ENCODE assay signal across 7 cellular contexts in genomic region chr5:137075163-137075970, GRCh38.
DNase-seq lines count a peak whose midpoint lies in the region; ATAC-seq and TF ChIP-seq lines count a peak whose summit lies in the region.

No MANE protein-coding gene starts in this region.

- H3K79me2 ChIP-seq in osteoblast (ENCODE audit: insufficient read depth, low read length): no peaks in the 10 kb centered on the region

- no peaks in the 10 kb centered on the region for H3K27me3 ChIP-seq in osteoblast (ENCODE audit: insufficient read depth, low read length)

- no peak overlapping the region for H2AFZ ChIP-seq in osteoblast (ENCODE audit: low read length)

- H3K4me3 ChIP-seq in GM12865 (ENCODE audit: low read depth, low read length): no peak overlapping the region
- no peak overlapping the region for H3K4me3 ChIP-seq in osteoblast (ENCODE audit: insufficient read depth, low read length)

- no peak overlapping the region for H3K4me2 ChIP-seq in osteoblast (ENCODE audit: insufficient read depth, low read length)

- H3K36me3 Mint-ChIP-seq in endothelial cell (ENCODE audit: low read depth, unreplicated experiment): no peaks in the 10 kb centered on the region

- H3K36me3 ChIP-seq in osteoblast (ENCODE audit: insufficient read depth, low read length): no peaks in the 10 kb centered on the region

- ATAC-seq in GM21526 (IDR thresholded peaks at IDR 0.05; ENCODE audit: low FRiP score, unreplicated experiment): peak; percentile 81

- H3K4me1 ChIP-seq in osteoblast (ENCODE audit: insufficient read depth, low read length): peaks cover 43% of the 10 kb centered on the region

- TF ChIP-seq EP300 in Ishikawa (IDR thresholded peaks at IDR 0.05; ENCODE audit: borderline replicate concordance): no peak

- no peak overlapping the region for H3K27ac Mint-ChIP-seq in endothelial cell (ENCODE audit: unreplicated experiment)

- no peak overlapping the region for H3K4me3 Mint-ChIP-seq in endothelial cell (ENCODE audit: unreplicated experiment)

- TF ChIP-seq RAD21 in Ishikawa (IDR thresholded peaks at IDR 0.05; ENCODE audit: low read depth): peak; percentile 51

- TF ChIP-seq CTCF in GM12865 (IDR thresholded peaks at IDR 0.05; ENCODE audit: insufficient read depth, low read depth, low read length, missing control alignments) (peak; percentile 63), endothelial cell (IDR thresholded peaks at IDR 0.05; ENCODE audit: unreplicated experiment) (peak; percentile 68), osteoblast (IDR thresholded peaks at IDR 0.05; ENCODE audit: extremely low read depth, low read depth, low read length) (peak; percentile 63)

- no peaks in the 10 kb centered on the region for H3K9me3 ChIP-seq in osteoblast (ENCODE audit: low read depth, low read length)

- H3K27me3 Mint-ChIP-seq in endothelial cell (ENCODE audit: unreplicated experiment): peaks cover 7% of the 10 kb centered on the region

- no peak overlapping the region for H3K27ac ChIP-seq in osteoblast (ENCODE audit: low read depth, low read length)

- H4K20me1 ChIP-seq in osteoblast (ENCODE audit: insufficient read depth, low read length): peaks cover 15% of the 10 kb centered on the region

- H3K4me1 Mint-ChIP-seq in endothelial cell (ENCODE audit: unreplicated experiment): peaks cover 10% of the 10 kb centered on the region

- H3K9me3 Mint-ChIP-seq in endothelial cell (ENCODE audit: unreplicated experiment): no peaks in the 10 kb centered on the region

- DNase-seq in GM12865 (ENCODE audit: low read depth) (peak; percentile 49), RPMI8226 (peak; percentile 60), endothelial cell (ENCODE audit: low spot score) (peak; percentile 75), osteoblast (ENCODE audit: insufficient read length, low spot score, missing footprints) (no peak), cortex of kidney (lab: John Stamatoyannopoulos, UW) (no peak)

TF ChIP-seq in Ishikawa, 13 proteins besides CTCF, POLR2A, EP300 and RAD21:
- TF ChIP-seq CREB1 (IDR thresholded peaks at IDR 0.05; ENCODE audit: low read depth): no peak
- TF ChIP-seq TAF1 (IDR thresholded peaks at IDR 0.05; ENCODE audit: low read depth): no peak
- TF ChIP-seq EGR1 (IDR thresholded peaks at IDR 0.05): no peak
- no peak; the same call in 1 of the 2 replicates for TF ChIP-seq MAX (IDR thresholded peaks at IDR 0.05)
- TF ChIP-seq, protein P1, sequence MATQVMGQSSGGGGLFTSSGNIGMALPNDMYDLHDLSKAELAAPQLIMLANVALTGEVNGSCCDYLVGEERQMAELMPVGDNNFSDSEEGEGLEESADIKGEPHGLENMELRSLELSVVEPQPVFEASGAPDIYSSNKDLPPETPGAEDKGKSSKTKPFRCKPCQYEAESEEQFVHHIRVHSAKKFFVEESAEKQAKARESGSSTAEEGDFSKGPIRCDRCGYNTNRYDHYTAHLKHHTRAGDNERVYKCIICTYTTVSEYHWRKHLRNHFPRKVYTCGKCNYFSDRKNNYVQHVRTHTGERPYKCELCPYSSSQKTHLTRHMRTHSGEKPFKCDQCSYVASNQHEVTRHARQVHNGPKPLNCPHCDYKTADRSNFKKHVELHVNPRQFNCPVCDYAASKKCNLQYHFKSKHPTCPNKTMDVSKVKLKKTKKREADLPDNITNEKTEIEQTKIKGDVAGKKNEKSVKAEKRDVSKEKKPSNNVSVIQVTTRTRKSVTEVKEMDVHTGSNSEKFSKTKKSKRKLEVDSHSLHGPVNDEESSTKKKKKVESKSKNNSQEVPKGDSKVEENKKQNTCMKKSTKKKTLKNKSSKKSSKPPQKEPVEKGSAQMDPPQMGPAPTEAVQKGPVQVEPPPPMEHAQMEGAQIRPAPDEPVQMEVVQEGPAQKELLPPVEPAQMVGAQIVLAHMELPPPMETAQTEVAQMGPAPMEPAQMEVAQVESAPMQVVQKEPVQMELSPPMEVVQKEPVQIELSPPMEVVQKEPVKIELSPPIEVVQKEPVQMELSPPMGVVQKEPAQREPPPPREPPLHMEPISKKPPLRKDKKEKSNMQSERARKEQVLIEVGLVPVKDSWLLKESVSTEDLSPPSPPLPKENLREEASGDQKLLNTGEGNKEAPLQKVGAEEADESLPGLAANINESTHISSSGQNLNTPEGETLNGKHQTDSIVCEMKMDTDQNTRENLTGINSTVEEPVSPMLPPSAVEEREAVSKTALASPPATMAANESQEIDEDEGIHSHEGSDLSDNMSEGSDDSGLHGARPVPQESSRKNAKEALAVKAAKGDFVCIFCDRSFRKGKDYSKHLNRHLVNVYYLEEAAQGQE (IDR thresholded peaks at IDR 0.05; ENCODE audit: low read depth): no peak
- TF ChIP-seq CEBPB (IDR thresholded peaks at IDR 0.05): no peak
- no peak for TF ChIP-seq YY1 (IDR thresholded peaks at IDR 0.05; ENCODE audit: low read depth)
- no peak for TF ChIP-seq TCF12 (IDR thresholded peaks at IDR 0.05; ENCODE audit: low read depth)
- TF ChIP-seq ZBTB7A (IDR thresholded peaks at IDR 0.05; ENCODE audit: low read depth): no peak
- no peak for TF ChIP-seq FOXM1 (IDR thresholded peaks at IDR 0.05; ENCODE audit: borderline replicate concordance, low read depth)
TF ChIP-seq in Ishikawa: peak in this region for 0.

Comparison
In these comparisons a context has a peak if more than half of its experiments do, and no peak if none do; other contexts are left out.
1. DNase-seq: peak in GM12865 (single experiment), RPMI8226 (single experiment) and endothelial cell (single experiment); none in osteoblast (single experiment) and cortex of kidney (single experiment).
2. Peak in every context shown above with its lines, with median percentiles within 50 percentile points of each other: CTCF ChIP-seq.